8 cellular contexts compared by ENCODE assay signal in genomic region chr2:127649684-127650040, GRCh38. TPM values are rescaled to one million over a fixed set of nuclear protein-coding genes. Genes with fewer than 3 reads are reported as not detected.
DNase-seq lines count a peak whose midpoint lies in the region; ATAC-seq, FAIRE-seq and TF ChIP-seq lines count a peak whose summit lies in the region.

No MANE protein-coding gene starts in this region.

- no peaks in the 10 kb centered on the region for H3K36me3 Mint-ChIP-seq in activated T-helper 2 cell treated with anti-CD3 and anti-CD28 coated beads, Interferon-gamma antibody, Interleukin-2, Interleukin-4, amounts not matched to agents 10 μg/mL and 5 μg/mL and 100 μg/mL, durations not matched to agents 14 hours and 24 hours and 36 hours (ENCODE audit: low read depth)

- peak overlapping the region; percentile 82 to 83 for H3K9ac ChIP-seq in stomach smooth muscle (ENCODE audit: low read length in 2 of 2)

- no peaks in the 10 kb centered on the region for H3K9me3 Mint-ChIP-seq in activated T-helper 2 cell treated with anti-CD3 and anti-CD28 coated beads, Interferon-gamma antibody, Interleukin-2, Interleukin-4, amounts not matched to agents 10 μg/mL and 5 μg/mL and 100 μg/mL, durations not matched to agents 14 hours and 24 hours and 36 hours

- no peak overlapping the region for H3K4me3 Mint-ChIP-seq in activated T-helper 2 cell treated with anti-CD3 and anti-CD28 coated beads, Interferon-gamma antibody, Interleukin-2, Interleukin-4, amounts not matched to agents 10 μg/mL and 5 μg/mL and 100 μg/mL, durations not matched to agents 14 hours and 24 hours and 36 hours (ENCODE audit: low read depth)

- intact Hi-C loops in activated T-helper 2 cell treated with anti-CD3 and anti-CD28 coated beads, Interferon-gamma antibody, Interleukin-2, Interleukin-4, amounts not matched to agents 10 μg/mL and 5 μg/mL and 100 μg/mL, durations not matched to agents 14 hours and 24 hours and 36 hours (cut with micrococcal nuclease) = loop anchor here (1.0 to 5.0 kb wide), 3 partner anchors 58 to 452 kb away; partner anchors contain the start of gene IWS1

- no peaks in the 10 kb centered on the region for H3K27me3 Mint-ChIP-seq in activated T-helper 2 cell treated with anti-CD3 and anti-CD28 coated beads, Interferon-gamma antibody, Interleukin-2, Interleukin-4, amounts not matched to agents 10 μg/mL and 5 μg/mL and 100 μg/mL, durations not matched to agents 14 hours and 24 hours and 36 hours (ENCODE audit: low read depth)

- H3K4me1 Mint-ChIP-seq in activated T-helper 2 cell treated with anti-CD3 and anti-CD28 coated beads, Interferon-gamma antibody, Interleukin-2, Interleukin-4, amounts not matched to agents 10 μg/mL and 5 μg/mL and 100 μg/mL, durations not matched to agents 14 hours and 24 hours and 36 hours (ENCODE audit: low read depth) = peaks cover 6% of the 10 kb centered on the region

- no peak overlapping the region for H3K27ac Mint-ChIP-seq in activated T-helper 2 cell treated with anti-CD3 and anti-CD28 coated beads, Interferon-gamma antibody, Interleukin-2, Interleukin-4, amounts not matched to agents 10 μg/mL and 5 μg/mL and 100 μg/mL, durations not matched to agents 14 hours and 24 hours and 36 hours

- H3K4me1 ChIP-seq in BE2C = peaks cover 12% of the 10 kb centered on the region
- H3K4me1 ChIP-seq in RWPE2 (ENCODE audit: insufficient read depth, poor library complexity, severe bottlenecking) = peaks cover 11% of the 10 kb centered on the region
- H3K4me1 ChIP-seq in stomach smooth muscle (ENCODE audit: control insufficient read depth, insufficient read depth, low read length) = peaks cover 96% of the 10 kb centered on the region

- no peaks in the 10 kb centered on the region for H3K27me3 ChIP-seq in BE2C
- H3K27me3 ChIP-seq in RWPE2 (ENCODE audit: insufficient read depth, poor library complexity, severe bottlenecking) = no peaks in the 10 kb centered on the region
- no peaks in the 10 kb centered on the region for H3K27me3 ChIP-seq in stomach smooth muscle (ENCODE audit: control insufficient read depth in 1 of 2, insufficient read depth in 2 of 2, low read length in 2 of 2)

- H3K27ac ChIP-seq in KOPT-K1 (ENCODE audit: low read depth, low read length, poor library complexity, severe bottlenecking) (peak overlapping the region; percentile 66), RWPE2 (ENCODE audit: poor library complexity, severe bottlenecking) (no peak overlapping the region), stomach smooth muscle (ENCODE audit: low read length) (peak overlapping the region; percentile 100)

- DNase-seq in BE2C = peak; percentile 84
- DNase-seq in GM19239 (ENCODE audit: insufficient read length, low spot score) = peak; percentile 92
- no peak for DNase-seq in RWPE2 (ENCODE audit: low spot score)
- peak; percentile 67 for DNase-seq in activated T-helper 2 cell treated with anti-CD3 and anti-CD28 coated beads, Interferon-gamma antibody, Interleukin-2, Interleukin-4, amounts not matched to agents 10 μg/mL and 5 μg/mL and 100 μg/mL, durations not matched to agents 14 hours and 24 hours and 36 hours (ENCODE audit: low spot score)
- DNase-seq in fibroblast of the conjunctiva (ENCODE audit: low read depth) = peak; percentile 61
- peak; percentile 43 for DNase-seq in non-pigmented ciliary epithelial cell (ENCODE audit: low read depth)

- TF ChIP-seq CTCF in BE2C (IDR thresholded peaks at IDR 0.05; ENCODE audit: low read depth, low read length) (peak; percentile 71), RWPE2 (IDR thresholded peaks at IDR 0.05; ENCODE audit: poor library complexity, severe bottlenecking) (peak; percentile 83)

- no peak overlapping the region for H3K4me3 ChIP-seq in BE2C (ENCODE audit: low read depth, low read length)
- no peak overlapping the region for H3K4me3 ChIP-seq in RWPE2 (ENCODE audit: severe bottlenecking)
- peak overlapping the region; percentile 37 to 59 for H3K4me3 ChIP-seq in stomach smooth muscle (ENCODE audit: low read length in 2 of 2)

- peak; percentile 72 for ATAC-seq in RWPE2 (ENCODE audit: low read depth)

- FAIRE-seq in GM19239 (lab: Jason Lieb, UNC) = peak; percentile 86

- H3K36me3 ChIP-seq in BE2C (no peaks in the 10 kb centered on the region), KOPT-K1 (ENCODE audit: insufficient read depth, low read length) (no peaks in the 10 kb centered on the region), RWPE2 (ENCODE audit: low read depth) (no peaks in the 10 kb centered on the region), stomach smooth muscle (ENCODE audit: control insufficient read depth in 2 of 2, insufficient read depth in 2 of 2, low read length in 2 of 2) (peaks cover 14 to 21% of the 10 kb centered on the region in 2 donors)

- H3K9me3 ChIP-seq in BE2C (no peaks in the 10 kb centered on the region), KOPT-K1 (ENCODE audit: insufficient read depth, low read length, poor library complexity, severe bottlenecking) (no peaks in the 10 kb centered on the region), RWPE2 (ENCODE audit: severe bottlenecking) (no peaks in the 10 kb centered on the region), stomach smooth muscle (ENCODE audit: control insufficient read depth in 2 of 2, low read length in 2 of 2) (no peaks in the 10 kb centered on the region)

RNA-seq across cellular contexts. Expression of gene GPR17, which starts 3.7 kb away (rescaled TPM):
- not detected for polyA plus RNA-seq in BE2C (2012; ENCODE audit: insufficient read depth, insufficient read length, low read depth)
- not detected in 2 replicates for total RNA-seq in activated T-helper 2 cell treated with anti-CD3 and anti-CD28 coated beads, Interferon-gamma antibody, Interleukin-2, Interleukin-4, amounts not matched to agents 10 μg/mL and 5 μg/mL and 100 μg/mL, durations not matched to agents 14 hours and 24 hours and 36 hours

RNA-seq across cellular contexts. Expression of gene LIMS2, which starts 25.7 kb away (rescaled TPM):
- polyA plus RNA-seq in BE2C (2012; ENCODE audit: insufficient read depth, insufficient read length, low read depth) = 3.2 TPM
- 8.2 and 8.8 TPM in 2 replicates for total RNA-seq in activated T-helper 2 cell treated with anti-CD3 and anti-CD28 coated beads, Interferon-gamma antibody, Interleukin-2, Interleukin-4, amounts not matched to agents 10 μg/mL and 5 μg/mL and 100 μg/mL, durations not matched to agents 14 hours and 24 hours and 36 hours

RNA-seq across cellular contexts. Expression of gene SFT2D3, which starts 51.6 kb away (rescaled TPM):
- 2.0 TPM for polyA plus RNA-seq in BE2C (2012; ENCODE audit: insufficient read depth, insufficient read length, low read depth)
- total RNA-seq in activated T-helper 2 cell treated with anti-CD3 and anti-CD28 coated beads, Interferon-gamma antibody, Interleukin-2, Interleukin-4, amounts not matched to agents 10 μg/mL and 5 μg/mL and 100 μg/mL, durations not matched to agents 14 hours and 24 hours and 36 hours = 4.5 and 5.9 TPM in 2 replicates

Comparison
In these comparisons a context has a peak if more than half of its experiments do, and no peak if none do; other contexts are left out.
1. H3K4me3 ChIP-seq: peak in stomach smooth muscle (2 of 2); none in BE2C (single experiment) and RWPE2 (single experiment).